ENCODE assay signal across 7 cellular contexts in genomic region chr13:27621116-27621365, GRCh38. TPM values are rescaled to one million over a fixed set of nuclear protein-coding genes. Genes with fewer than 3 reads are reported as not detected.
DNase-seq lines count a peak whose midpoint lies in the region; ATAC-seq and TF ChIP-seq lines count a peak whose summit lies in the region.

No MANE protein-coding gene starts in this region.

- H3K4me1 Mint-ChIP-seq in GM23338 = peaks cover 56% of the 10 kb centered on the region
- H3K4me1 Mint-ChIP-seq in endodermal cell = peaks cover 52% of the 10 kb centered on the region

- no peaks in the 10 kb centered on the region for H3K9me2 ChIP-seq in GM23338 (ENCODE audit: insufficient read depth)

- 0% methylated on average over 1 to 6 of the region's 8 CpGs for WGBS in endodermal cell (ENCODE audit: insufficient coverage in 1 of 2, insufficient read length in 1 of 2), 2 experiments

- peaks cover 46% of the 10 kb centered on the region for H3K4me1 ChIP-seq in GM23338 (ENCODE audit: insufficient read depth)
- H3K4me1 ChIP-seq in OCI-LY3 (ENCODE audit: low read length) = peaks cover 46% of the 10 kb centered on the region
- peaks cover 17% of the 10 kb centered on the region for H3K4me1 ChIP-seq in endodermal cell (ENCODE audit: control insufficient read depth, insufficient read depth, low read length)
- H3K4me1 ChIP-seq in osteoblast (ENCODE audit: insufficient read depth, low read length) = peaks cover 19% of the 10 kb centered on the region

- H3K36me3 ChIP-seq in GM23338 (ENCODE audit: insufficient read depth) = peaks cover 14% of the 10 kb centered on the region; the same call in 1 of the 2 replicates
- H3K36me3 ChIP-seq in OCI-LY3 (replicated peaks; ENCODE audit: low read depth, low read length) = peaks cover 35% of the 10 kb centered on the region
- peaks cover 22% of the 10 kb centered on the region for H3K36me3 ChIP-seq in endodermal cell (ENCODE audit: control insufficient read depth, insufficient read depth, low read length)
- H3K36me3 ChIP-seq in osteoblast (ENCODE audit: insufficient read depth, low read length) = peaks cover 11% of the 10 kb centered on the region

- H3K36me3 Mint-ChIP-seq in GM23338 (ENCODE audit: low read depth) (peaks cover 36% of the 10 kb centered on the region), endodermal cell (ENCODE audit: low read depth) (peaks cover 24% of the 10 kb centered on the region)

- in situ Hi-C loops in GM13977 (cut with MboI; ENCODE audit: low pct_unique_long_range_greater_than_20kb, low sequenced_read_pairs, unreplicated experiment) = no loop called here

- H3K4me3 ChIP-seq in GM23338 = peak overlapping the region; percentile 99
- peak overlapping the region; percentile 91 for H3K4me3 ChIP-seq in OCI-LY3 (ENCODE audit: low read length)
- H3K4me3 ChIP-seq in endodermal cell (ENCODE audit: low read length) = peak overlapping the region; percentile 90
- peak overlapping the region; percentile 94 for H3K4me3 ChIP-seq in osteoblast (ENCODE audit: insufficient read depth, low read length)

- no peak for TF ChIP-seq CTCF in GM23338 (conservative IDR thresholded peaks at IDR 0.05; ENCODE audit: low read depth in 2 of 2)
- TF ChIP-seq CTCF in OCI-LY3 (IDR thresholded peaks at IDR 0.05; ENCODE audit: low read depth, low read length) = no peak
- TF ChIP-seq CTCF in endodermal cell (conservative IDR thresholded peaks at IDR 0.05) = no peak
- no peak for TF ChIP-seq CTCF in osteoblast (IDR thresholded peaks at IDR 0.05; ENCODE audit: extremely low read depth, low read depth, low read length)
- no peak for TF ChIP-seq CTCF in GM13977 (IDR thresholded peaks at IDR 0.05; ENCODE audit: extremely low read depth, insufficient read depth, missing control alignments)

- ATAC-seq in GM23338 (no peak), GM18868 (IDR thresholded peaks at IDR 0.05; ENCODE audit: unreplicated experiment) (no peak)

- H4K20me1 ChIP-seq in GM23338 (replicated peaks; ENCODE audit: insufficient read depth) (peaks cover 50% of the 10 kb centered on the region), OCI-LY3 (ENCODE audit: insufficient read depth, low read length) (peaks cover 61% of the 10 kb centered on the region), osteoblast (ENCODE audit: insufficient read depth, low read length) (peaks cover 30% of the 10 kb centered on the region)

- DNase-seq in GM23338 (ENCODE audit: low spot score) (no peak), endodermal cell (no peak), osteoblast (ENCODE audit: insufficient read length, low spot score, missing footprints) (no peak), NCI-H1048 (lab: John Stamatoyannopoulos, UW) (no peak), GM13977 (ENCODE audit: low spot score) (no peak)

- H3K27ac Mint-ChIP-seq in GM23338 (peak overlapping the region; percentile 99), endodermal cell (peak overlapping the region; percentile 98)

- H3K27me3 Mint-ChIP-seq in GM23338 (ENCODE audit: insufficient read depth, low read depth, poor library complexity) (peaks cover 3% of the 10 kb centered on the region), endodermal cell (ENCODE audit: insufficient read depth) (no peaks in the 10 kb centered on the region)

- H3K9me3 Mint-ChIP-seq in GM23338 = peaks cover 2% of the 10 kb centered on the region; the same call in 1 of the 3 replicates
- H3K9me3 Mint-ChIP-seq in endodermal cell = no peaks in the 10 kb centered on the region

- H3K4me2 ChIP-seq in GM23338 = peak overlapping the region; percentile 82
- H3K4me2 ChIP-seq in OCI-LY3 (ENCODE audit: low read length) = peak overlapping the region; percentile 84
- H3K4me2 ChIP-seq in osteoblast (ENCODE audit: insufficient read depth, low read length) = peak overlapping the region; percentile 84

- peak overlapping the region; percentile 67 for H2AFZ ChIP-seq in GM23338
- H2AFZ ChIP-seq in OCI-LY3 (ENCODE audit: low read depth, low read length) = peak overlapping the region; percentile 30
- peak overlapping the region; percentile 79 for H2AFZ ChIP-seq in osteoblast (ENCODE audit: low read length)

- peaks cover 83% of the 10 kb centered on the region for H3K79me2 ChIP-seq in GM23338 (replicated peaks; ENCODE audit: insufficient read depth)
- H3K79me2 ChIP-seq in OCI-LY3 (ENCODE audit: low read length) = peaks cover 96% of the 10 kb centered on the region
- H3K79me2 ChIP-seq in osteoblast (ENCODE audit: insufficient read depth, low read length) = peaks cover 81% of the 10 kb centered on the region

- H3K9ac ChIP-seq in OCI-LY3 (ENCODE audit: low read length) (peak overlapping the region; percentile 85), endodermal cell (ENCODE audit: extremely low read depth, low read length, poor library complexity, severe bottlenecking) (peak overlapping the region; percentile 85)

- no peaks in the 10 kb centered on the region for H3K9me3 ChIP-seq in OCI-LY3 (ENCODE audit: insufficient read depth, low read length)
- no peaks in the 10 kb centered on the region for H3K9me3 ChIP-seq in endodermal cell (ENCODE audit: control insufficient read depth, low read length)
- H3K9me3 ChIP-seq in osteoblast (ENCODE audit: low read depth, low read length) = no peaks in the 10 kb centered on the region

- peak overlapping the region; percentile 97 for H3K27ac ChIP-seq in GM23338 (ENCODE audit: low read depth)
- H3K27ac ChIP-seq in OCI-LY3 (ENCODE audit: low read length) = peak overlapping the region; percentile 93
- H3K27ac ChIP-seq in endodermal cell (ENCODE audit: low read depth, low read length) = peak overlapping the region; percentile 79
- H3K27ac ChIP-seq in osteoblast (ENCODE audit: low read depth, low read length) = peak overlapping the region; percentile 7

- H3K4me3 Mint-ChIP-seq in GM23338 (peak overlapping the region; percentile 92), endodermal cell (peak overlapping the region; percentile 85)

- H3F3A ChIP-seq in GM23338 (replicated peaks; ENCODE audit: low read depth) = no peaks in the 10 kb centered on the region

- H3K27me3 ChIP-seq in GM23338 (ENCODE audit: insufficient read depth) (no peaks in the 10 kb centered on the region), OCI-LY3 (ENCODE audit: low read depth, low read length) (no peaks in the 10 kb centered on the region), endodermal cell (ENCODE audit: control insufficient read depth, insufficient read depth, low read length, poor library complexity, severe bottlenecking) (no peaks in the 10 kb centered on the region), osteoblast (ENCODE audit: insufficient read depth, low read length) (no peaks in the 10 kb centered on the region)

TF ChIP-seq in GM23338, 12 proteins besides CTCF, POLR2A, EP300 and RAD21:
- TF ChIP-seq EZH2 (IDR thresholded peaks at IDR 0.05; ENCODE audit: low read depth, unreplicated experiment) = no peak
- no peak for TF ChIP-seq ZNF331 (CRISPR knock-in tag; IDR thresholded peaks at IDR 0.05; ENCODE audit: low read depth)
- TF ChIP-seq NANOG (IDR thresholded peaks at IDR 0.05; ENCODE audit: borderline replicate concordance) = no peak
- TF ChIP-seq EZH2phosphoT487 (IDR thresholded peaks at IDR 0.05; ENCODE audit: unreplicated experiment) = no peak
- no peak for TF ChIP-seq REST (IDR thresholded peaks at IDR 0.05; ENCODE audit: unreplicated experiment)
- no peak for TF ChIP-seq STAT1 (IDR thresholded peaks at IDR 0.05; ENCODE audit: unreplicated experiment)
- no peak for TF ChIP-seq POLR2AphosphoS5 (IDR thresholded peaks at IDR 0.05; ENCODE audit: low read depth)
- no peak for TF ChIP-seq CREB1 (CRISPR knock-in tag; IDR thresholded peaks at IDR 0.05; ENCODE audit: low read depth)

RNA-seq across cellular contexts. Expression of gene POLR1D, which starts 0.7 kb away (rescaled TPM):
- 177 and 226 TPM in 2 replicates for total RNA-seq in GM23338 (2014; rRNA removed; shearing (Covaris generic))
- polyA plus RNA-seq in GM23338 (2016; fragmentation: Nextera tagmentation; extraction: Ambion mirVana) = 193 and 197 TPM in 2 replicates
- total RNA-seq in endodermal cell (100 to 1,000 TPM; 135 to 136 TPM), osteoblast (84.6 and 93.7 TPM in 2 replicates)
- 164 TPM for polyA plus RNA-seq in endodermal cell (2013, experiment 1 of 2)
- polyA plus RNA-seq in endodermal cell (2013, experiment 2 of 2) = 145 TPM

RNA-seq across cellular contexts. Expression of gene LNX2, which starts 0.7 kb away (rescaled TPM):
- 17.3 and 18.0 TPM in 2 replicates for total RNA-seq in GM23338 (2014; rRNA removed; shearing (Covaris generic))
- polyA plus RNA-seq in GM23338 (2016; fragmentation: Nextera tagmentation; extraction: Ambion mirVana) = 3.4 and 3.7 TPM in 2 replicates
- total RNA-seq in endodermal cell (10 to 100 TPM; 13.9 to 15.6 TPM), osteoblast (14.4 and 15.2 TPM in 2 replicates)
- 7.7 TPM for polyA plus RNA-seq in endodermal cell (2013, experiment 1 of 2)
- 7.8 TPM for polyA plus RNA-seq in endodermal cell (2013, experiment 2 of 2)

Comparison
In these comparisons a context has a peak if more than half of its experiments do, and no peak if none do; other contexts are left out.
1. H3K27ac ChIP-seq: peak in every context shown above with its lines; median percentile 97 in GM23338; 93 in OCI-LY3; 79 in endodermal cell; 7 in osteoblast.